Comparison of ENCODE assay signal across 8 cellular contexts in the genomic region with DNA sequence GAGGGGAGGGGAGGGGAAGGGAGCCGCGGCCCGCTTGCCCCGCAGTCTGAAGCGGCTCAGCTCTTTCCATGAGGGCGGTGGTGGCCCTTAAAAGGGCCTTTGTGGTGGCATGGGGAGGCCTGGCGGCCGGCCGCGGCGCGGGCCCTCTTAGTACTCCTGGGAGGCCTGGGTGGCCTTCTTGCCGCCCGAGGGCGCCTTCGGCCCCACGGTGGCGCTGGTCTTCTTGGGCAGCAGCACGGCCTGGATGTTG. TPM values are rescaled to one million over a fixed set of nuclear protein-coding genes. Genes with fewer than 3 reads are reported as not detected.
DNase-seq lines count a peak whose midpoint lies in the region; ATAC-seq and TF ChIP-seq lines count a peak whose summit lies in the region.

No MANE protein-coding gene starts in this region.

- peaks cover 34 to 39% of the 10 kb centered on the region in 2 donors for H3K4me1 Mint-ChIP-seq in immature natural killer cell

- peak overlapping the region; percentile 97 for H3K9ac ChIP-seq in PC-3 (ENCODE audit: low read length)
- peak overlapping the region; percentile 90 for H3K9ac ChIP-seq in skeletal muscle satellite cell (ENCODE audit: low read depth, low read length)

- H3K9me3 ChIP-seq in PC-3 (ENCODE audit: low read length) (no peaks in the 10 kb centered on the region), breast epithelium (no peaks in the 10 kb centered on the region), skeletal muscle satellite cell (replicated peaks; ENCODE audit: low read length) (no peaks in the 10 kb centered on the region)

- peaks cover 0 to 2% (median 0%) of the 10 kb centered on the region in 6 donors for H3K9me3 Mint-ChIP-seq in immature natural killer cell

- H3K27ac Mint-ChIP-seq in immature natural killer cell: peak overlapping the region; percentile 89 to 96 (median 92)

- H3K4me3 Mint-ChIP-seq in immature natural killer cell: peak overlapping the region; percentile 84 to 92 (median 89)

- in situ Hi-C loops in GM13976 (cut with MboI; ENCODE audit: low sequenced_read_pairs, unreplicated experiment): no loop called here

- H3K4me3 ChIP-seq in PC-3 (ENCODE audit: low read length): peak overlapping the region; percentile 90
- peak overlapping the region; percentile 62 to 93 (median 71) for H3K4me3 ChIP-seq in breast epithelium
- peak overlapping the region; percentile 79 for H3K4me3 ChIP-seq in skeletal muscle satellite cell (ENCODE audit: low read length)

- intact Hi-C loops in PC-3 (cut with micrococcal nuclease): loop anchor here (2.0 kb wide), 2 partner anchors 38 to 102 kb away; partner anchors contain the start of gene HYOU1
- intact Hi-C loops in breast epithelium (cut with DNase I; ENCODE audit: low total_unique reads): loop anchor here (1.0 kb wide), 1 partner anchor 9 kb away; no protein-coding TSS in a partner anchor

- H3K27me3 ChIP-seq in PC-3 (ENCODE audit: low read length) (no peaks in the 10 kb centered on the region), breast epithelium (no peaks in the 10 kb centered on the region), skeletal muscle satellite cell (ENCODE audit: control insufficient read depth, insufficient read depth, low read length) (no peaks in the 10 kb centered on the region)

- peaks cover 28% of the 10 kb centered on the region for H4K20me1 ChIP-seq in PC-3 (ENCODE audit: low read length)

- peaks cover 46% of the 10 kb centered on the region for H3K36me3 ChIP-seq in PC-3 (ENCODE audit: low read depth, low read length)
- H3K36me3 ChIP-seq in breast epithelium: peaks cover 11% of the 10 kb centered on the region
- peaks cover 50% of the 10 kb centered on the region for H3K36me3 ChIP-seq in skeletal muscle satellite cell (ENCODE audit: insufficient read depth, low read length)

- DNase-seq in Ammon's horn (ENCODE audit: low spot score) (peak; percentile 90), GM13976 (ENCODE audit: low spot score) (peak; percentile 73), PC-3 (peak; percentile 72), breast epithelium (ENCODE audit: low spot score in 2 of 2) (peak; percentile 79 to 83), immature natural killer cell (no peak), NCI-H69 (lab: John Stamatoyannopoulos, UW) (no peak)

- ATAC-seq in HG02884 (IDR thresholded peaks at IDR 0.05; ENCODE audit: unreplicated experiment): peak; percentile 32
- peak; percentile 64 for ATAC-seq in PC-3

- H3K27ac ChIP-seq in PC-3 (ENCODE audit: low read length) (peak overlapping the region; percentile 53), breast epithelium (peak overlapping the region; percentile 92 to 97)

- POLR2A ChIA-PET in PC-3 (lab: Charles Lee; ENCODE audit: unreplicated experiment): interaction anchor here (0.8 to 1.1 kb wide), 2 partner anchors 27 kb away, joined by 5 read pairs; partner anchors contain the start of genes HINFP and VPS11

- no peaks in the 10 kb centered on the region for H3K9me2 ChIP-seq in PC-3 (replicated peaks; ENCODE audit: low read length)

- no peak overlapping the region for H2AFZ ChIP-seq in PC-3 (ENCODE audit: low read length)

- peak overlapping the region; percentile 94 for H3K4me2 ChIP-seq in PC-3 (ENCODE audit: low read length)
- peak overlapping the region; percentile 85 for H3K4me2 ChIP-seq in skeletal muscle satellite cell (ENCODE audit: low read length)

- H3K4me1 ChIP-seq in PC-3 (ENCODE audit: insufficient read depth, low read length) (peaks cover 23% of the 10 kb centered on the region), breast epithelium (peaks cover 6% of the 10 kb centered on the region in 2 donors), skeletal muscle satellite cell (ENCODE audit: control insufficient read depth, insufficient read depth, low read length) (peaks cover 21% of the 10 kb centered on the region)

- CTCF ChIA-PET in PC-3 (lab: Charles Lee): interaction anchor here (0.6 to 1.4 kb wide), 7 partner anchors 10 to 102 kb away, joined by 3 to 4 read pairs (median 3); partner anchors contain the start of genes C2CD2L, HINFP, HMBS and VPS11

- TF ChIP-seq POLR2A in breast epithelium (IDR thresholded peaks at IDR 0.05): no peak

- TF ChIP-seq CTCF in GM13976 (IDR thresholded peaks at IDR 0.05; ENCODE audit: borderline replicate concordance, control extremely low read depth, extremely low read depth, insufficient read depth, missing control alignments) (peak; percentile 89), PC-3 (conservative IDR thresholded peaks at IDR 0.05; ENCODE audit: low read depth, low read length) (peak; percentile 68), breast epithelium (IDR thresholded peaks at IDR 0.05) (peak in 1 of 3 donors; percentile 49)

- peaks cover 44% of the 10 kb centered on the region for H3K79me2 ChIP-seq in PC-3 (ENCODE audit: low read length)

- H3K36me3 Mint-ChIP-seq in immature natural killer cell: peaks cover 11 to 25% (median 12%) of the 10 kb centered on the region in 3 donors

- peaks cover 17% of the 10 kb centered on the region for H3F3A ChIP-seq in PC-3 (ENCODE audit: low read length, unreplicated experiment)

- H3K27me3 Mint-ChIP-seq in immature natural killer cell (ENCODE audit: low read depth in 3 of 3): peaks cover 12 to 19% (median 14%) of the 10 kb centered on the region in 3 donors

- no TSS peak for BruUV-seq in PC-3 (replicated peaks; lab: Mats Ljungman, UMichigan)

RNA-seq across cellular contexts. Expression of gene DPAGT1, which starts 6.9 kb away (rescaled TPM):
- total RNA-seq in PC-3 (2014; rRNA removed) (68.0 and 82.4 TPM in 2 replicates), breast epithelium (10 to 100 TPM; 18.4 to 32.5 (median 27.2) TPM)
- polyA plus RNA-seq in immature natural killer cell: 10 to 100 TPM; 23.7 to 47.4 (median 44.5) TPM
- total RNA-seq in skeletal muscle satellite cell (2012; rRNA removed): 21.3 and 31.2 TPM in 2 replicates

RNA-seq across cellular contexts. Expression of gene HMBS, which starts 10.1 kb away (rescaled TPM):
- 9.3 and 22.5 TPM in 2 replicates for total RNA-seq in PC-3 (2014; rRNA removed)
- total RNA-seq in breast epithelium: 10 to 100 TPM in 1 of 3 donors, 1 to 10 TPM in 2; 5.6 to 21.6 (median 8.9) TPM
- polyA plus RNA-seq in immature natural killer cell: 10 to 100 TPM in 2 of 3 donors, 1 to 10 TPM in 1; 7.6 to 19.0 (median 11.9) TPM
- total RNA-seq in skeletal muscle satellite cell (2012; rRNA removed): 10.5 and 15.0 TPM in 2 replicates

RNA-seq across cellular contexts. Expression of gene C2CD2L, which starts 12.4 kb away (rescaled TPM):
- total RNA-seq in PC-3 (2014; rRNA removed) (16.8 and 17.2 TPM in 2 replicates), breast epithelium (1 to 10 TPM; 5.1 to 6.9 (median 6.3) TPM)
- 1 to 10 TPM; 1.0 to 7.7 (median 2.6) TPM for polyA plus RNA-seq in immature natural killer cell
- 2.8 and 3.0 TPM in 2 replicates for total RNA-seq in skeletal muscle satellite cell (2012; rRNA removed)

RNA-seq across cellular contexts. Expression of gene HINFP, which starts 26.6 kb away (rescaled TPM):
- total RNA-seq in PC-3 (2014; rRNA removed) (14.7 and 24.7 TPM in 2 replicates), breast epithelium (10 to 100 TPM; 17.9 to 29.6 (median 29.2) TPM)
- 10 to 100 TPM in 2 of 3 donors, 1 to 10 TPM in 1; 9.2 to 18.6 (median 11.0) TPM for polyA plus RNA-seq in immature natural killer cell
- total RNA-seq in skeletal muscle satellite cell (2012; rRNA removed): 8.3 and 10.4 TPM in 2 replicates

RNA-seq across cellular contexts. Expression of gene VPS11, which starts 27.1 kb away (rescaled TPM):
- total RNA-seq in PC-3 (2014; rRNA removed): 48.3 and 48.7 TPM in 2 replicates
- total RNA-seq in breast epithelium: 10 to 100 TPM; 38.0 to 53.9 (median 46.6) TPM
- 10 to 100 TPM; 33.0 to 58.8 (median 49.3) TPM for polyA plus RNA-seq in immature natural killer cell
- total RNA-seq in skeletal muscle satellite cell (2012; rRNA removed): 18.6 and 21.0 TPM in 2 replicates

Comparison
In these comparisons a context has a peak if more than half of its experiments do, and no peak if none do; other contexts are left out.
1. DNase-seq: peak in Ammon's horn (single experiment), GM13976 (single experiment), PC-3 (single experiment) and breast epithelium (2 of 2); none in immature natural killer cell (0 of 3) and NCI-H69 (single experiment).
2. Peak in every context shown above with its lines, with median percentiles within 50 percentile points of each other: H3K4me3 ChIP-seq.